Comparison of ENCODE assay signal across 9 cellular contexts in the genomic region with DNA sequence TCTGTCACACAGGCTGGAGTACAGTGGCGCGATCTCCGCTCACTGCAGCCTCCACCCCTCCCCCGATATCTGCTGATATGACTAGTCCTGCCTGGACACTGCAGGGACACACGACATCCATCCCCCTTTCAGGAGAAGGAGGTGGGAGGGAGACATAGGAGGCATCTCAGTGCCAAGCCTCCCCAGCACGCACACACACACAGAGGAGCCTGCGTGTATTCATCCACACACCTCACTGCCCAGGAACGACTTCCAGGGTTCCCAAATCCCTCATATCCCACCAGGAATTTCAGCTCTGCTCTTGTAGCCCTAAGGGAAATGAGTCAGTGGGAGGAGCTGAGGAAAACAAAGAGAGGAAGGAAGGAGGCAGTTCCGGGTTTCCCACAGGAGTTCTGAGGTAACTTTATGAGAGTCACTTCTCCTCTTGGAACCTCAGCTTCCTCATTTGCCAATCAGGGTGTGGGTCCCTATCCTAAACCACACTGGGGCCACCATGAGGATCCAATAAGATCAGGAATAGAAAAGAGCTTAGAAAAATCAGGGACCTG. TPM values are rescaled to one million over a fixed set of nuclear protein-coding genes. Genes with fewer than 3 reads are reported as not detected.
DNase-seq lines count a peak whose midpoint lies in the region; ATAC-seq and TF ChIP-seq lines count a peak whose summit lies in the region.
"Had no signal": no experiment of that assay in that cellular context is flagged by ENCODE, and none has a peak within 500 bp of the region (broad histone marks: within the 10 kb centered on the region; RNA-seq: fewer than 3 reads in every experiment).

No MANE protein-coding gene starts in this region.

- H3K4me1 Mint-ChIP-seq in activated CD8-positive, alpha-beta memory T cell treated with anti-CD3 and anti-CD28 coated beads, Interleukin-2, amount 10 ng/mL, durations not matched to agents 7 days and 5 days, result peaks cover 29% of the 10 kb centered on the region

- peak overlapping the region; percentile 73 for H4K91ac ChIP-seq in mesenchymal stem cell (ENCODE audit: low read length)

- CTCF ChIA-PET in activated CD8-positive, alpha-beta memory T cell treated with anti-CD3 and anti-CD28 coated beads, Interleukin-2, amount 10 ng/mL, durations not matched to agents 7 days and 5 days (lab: Charles Lee), result interaction anchor here (0.5 kb wide), 1 partner anchor 58 kb away, joined by 3 read pairs; no protein-coding TSS in a partner anchor

- H3K23ac ChIP-seq in mesenchymal stem cell (ENCODE audit: low read length in 2 of 2), result no peak overlapping the region

- ATAC-seq in activated CD8-positive, alpha-beta memory T cell treated with anti-CD3 and anti-CD28 coated beads, Interleukin-2, amount 10 ng/mL, durations not matched to agents 7 days and 5 days, result no peak

- H3K36me3 ChIP-seq in mesenchymal stem cell (ENCODE audit: control insufficient read depth in 1 of 2, insufficient read depth in 2 of 2, low read depth in 1 of 2, low read length in 2 of 2), result no peaks in the 10 kb centered on the region

- peaks cover 8% of the 10 kb centered on the region for H3K36me3 Mint-ChIP-seq in activated CD8-positive, alpha-beta memory T cell treated with anti-CD3 and anti-CD28 coated beads, Interleukin-2, amount 10 ng/mL, durations not matched to agents 7 days and 5 days

- peaks cover 2% of the 10 kb centered on the region for H3K9me3 Mint-ChIP-seq in activated CD8-positive, alpha-beta memory T cell treated with anti-CD3 and anti-CD28 coated beads, Interleukin-2, amount 10 ng/mL, durations not matched to agents 7 days and 5 days (ENCODE audit: low read depth)

- peak overlapping the region; percentile 4 to 95 for H2BK12ac ChIP-seq in mesenchymal stem cell (ENCODE audit: low read length in 2 of 2)

- H4K8ac ChIP-seq in mesenchymal stem cell (ENCODE audit: low read length), result peak overlapping the region; percentile 33

- peak overlapping the region in 1 of 2 experiments; percentile 90 for H3K14ac ChIP-seq in mesenchymal stem cell (ENCODE audit: low read length in 2 of 2)

- peak; percentile 17 for DNase-seq in ACHN
- peak; percentile 40 for DNase-seq in NB4 (ENCODE audit: low read depth)
- DNase-seq in ecto neural progenitor cell (ENCODE audit: low spot score), result peak; percentile 41
- peak; percentile 82 for DNase-seq in mesenchymal stem cell
- DNase-seq in HuH-7.5 (ENCODE audit: low spot score), result no peak
- no peak for DNase-seq in T-helper 1 cell
- no peak for DNase-seq in medulla oblongata (ENCODE audit: extremely low spot score)
- no peak for DNase-seq in activated CD8-positive, alpha-beta memory T cell treated with anti-CD3 and anti-CD28 coated beads, Interleukin-2, amount 10 ng/mL, durations not matched to agents 7 days and 5 days
- DNase-seq: DMS79 treated with DMSO at 0.1 percent for 48 hours had no signal

- H2AK5ac ChIP-seq in mesenchymal stem cell (ENCODE audit: low read length, severe bottlenecking), result no peak overlapping the region

- H2AFZ ChIP-seq in mesenchymal stem cell (ENCODE audit: low read depth, low read length), result peak overlapping the region; percentile 44

- H3K4ac ChIP-seq in mesenchymal stem cell (ENCODE audit: low read depth in 1 of 2, low read length in 2 of 2), result peak overlapping the region in 1 of 2 experiments; percentile 54

- H3K4me2 ChIP-seq in mesenchymal stem cell (ENCODE audit: low read length, poor library complexity, severe bottlenecking), result peak overlapping the region; percentile 72

- no peak overlapping the region for H3K4me3 Mint-ChIP-seq in activated CD8-positive, alpha-beta memory T cell treated with anti-CD3 and anti-CD28 coated beads, Interleukin-2, amount 10 ng/mL, durations not matched to agents 7 days and 5 days

- peaks cover 4% of the 10 kb centered on the region for H3K27me3 Mint-ChIP-seq in activated CD8-positive, alpha-beta memory T cell treated with anti-CD3 and anti-CD28 coated beads, Interleukin-2, amount 10 ng/mL, durations not matched to agents 7 days and 5 days

- TF ChIP-seq CTCF in NB4 (IDR thresholded peaks at IDR 0.05; ENCODE audit: low read depth, low read length), result no peak

- no peaks in the 10 kb centered on the region for H3K27me3 ChIP-seq in mesenchymal stem cell (ENCODE audit: control insufficient read depth in 1 of 2, insufficient read depth in 1 of 2, low read length in 2 of 2)

- peak overlapping the region; percentile 2 for H2BK120ac ChIP-seq in mesenchymal stem cell (ENCODE audit: low read depth, low read length)

- no peak overlapping the region for H3K4me3 ChIP-seq in NB4 (ENCODE audit: low read depth, low read length)
- peak overlapping the region in 1 of 2 experiments; percentile 20 for H3K4me3 ChIP-seq in mesenchymal stem cell (ENCODE audit: insufficient read depth in 1 of 2, low read depth in 1 of 2, low read length in 2 of 2)

- peak overlapping the region in 1 of 2 experiments; percentile 67 for H3K18ac ChIP-seq in mesenchymal stem cell (ENCODE audit: low read depth in 1 of 2, low read length in 2 of 2)

- H3K4me1 ChIP-seq in mesenchymal stem cell (ENCODE audit: control insufficient read depth, insufficient read depth, low read depth, low read length), result peaks cover 5% of the 10 kb centered on the region

- H3K27ac ChIP-seq in mesenchymal stem cell (ENCODE audit: low read length, poor library complexity, severe bottlenecking), result no peak overlapping the region

- no peak for TF ChIP-seq POLR2A in NB4 (IDR thresholded peaks at IDR 0.05; ENCODE audit: extremely low read depth, insufficient read length)

- no peak overlapping the region for H3K9ac ChIP-seq in mesenchymal stem cell (ENCODE audit: low read length)

- no peak overlapping the region for H2BK5ac ChIP-seq in mesenchymal stem cell (ENCODE audit: low read depth, low read length, poor library complexity, severe bottlenecking)

- no peaks in the 10 kb centered on the region for H3K79me1 ChIP-seq in mesenchymal stem cell (replicated peaks; ENCODE audit: low read length, poor library complexity, severe bottlenecking)

- H3K9me3 ChIP-seq in mesenchymal stem cell (ENCODE audit: control insufficient read depth, low read length), result no peaks in the 10 kb centered on the region

- WGBS in mesenchymal stem cell, result 51% methylated on average over 6 of the region's 9 CpGs

- H3K27ac Mint-ChIP-seq in activated CD8-positive, alpha-beta memory T cell treated with anti-CD3 and anti-CD28 coated beads, Interleukin-2, amount 10 ng/mL, durations not matched to agents 7 days and 5 days, result no peak overlapping the region

- H2BK15ac ChIP-seq in mesenchymal stem cell (ENCODE audit: low read depth, poor library complexity, severe bottlenecking), result peak overlapping the region; percentile 92

- in situ Hi-C loops in ACHN (cut with HindIII; ENCODE audit: low pct_ligation_motif_present, low pct_unique_long_range_greater_than_20kb, low sequenced_read_pairs), result no loop called here

RNA-seq across cellular contexts. Expression of a gene that starts 37.2 kb away (rescaled TPM):
- 9.7 TPM for polyA plus RNA-seq in mesenchymal stem cell (2013, experiment 1 of 2)
- polyA plus RNA-seq in mesenchymal stem cell (2013, experiment 2 of 2), result 11.0 TPM
- total RNA-seq in activated CD8-positive, alpha-beta memory T cell treated with anti-CD3 and anti-CD28 coated beads, Interleukin-2, amount 10 ng/mL, durations not matched to agents 7 days and 5 days, result 10 to 100 TPM; 11.0 to 13.3 TPM

RNA-seq across cellular contexts. Expression of a gene that starts 40.4 kb away (rescaled TPM):
- polyA plus RNA-seq in mesenchymal stem cell (2013, experiment 1 of 2), result 47.5 TPM
- polyA plus RNA-seq in mesenchymal stem cell (2013, experiment 2 of 2), result 48.4 TPM
- 1 to 10 TPM in 1 of 2 experiments, under 1 TPM in 1; 0.35 to 1.5 TPM for total RNA-seq in activated CD8-positive, alpha-beta memory T cell treated with anti-CD3 and anti-CD28 coated beads, Interleukin-2, amount 10 ng/mL, durations not matched to agents 7 days and 5 days

Comparison
In these comparisons a context has a peak if more than half of its experiments do, and no peak if none do; other contexts are left out.
1. DNase-seq: peak in ACHN (single experiment), NB4 (single experiment), ecto neural progenitor cell (single experiment) and mesenchymal stem cell (single experiment); none in HuH-7.5 (single experiment), T-helper 1 cell (0 of 5), medulla oblongata (single experiment) and activated CD8-positive, alpha-beta memory T cell treated with anti-CD3 and anti-CD28 coated beads, Interleukin-2, amount 10 ng/mL, durations not matched to agents 7 days and 5 days (single experiment).